In genomic region chr2:96273763-96274162, GRCh38 we compare ENCODE assay signal across 2 cellular contexts.
TF ChIP-seq lines count a peak whose summit lies in the region.

No MANE protein-coding gene starts in this region.

TF ChIP-seq in SK-N-SH treated with all-trans-retinoic acid at 6 μM for 48 hours, 23 proteins besides CTCF, POLR2A, EP300 and RAD21 (continued from another document):
- TF ChIP-seq CREB5 (CRISPR knock-in tag; IDR thresholded peaks at IDR 0.05; ENCODE audit: low read depth) = no peak
- TF ChIP-seq ZFP30 (CRISPR knock-in tag; IDR thresholded peaks at IDR 0.05) = no peak
- TF ChIP-seq OSR1 (CRISPR knock-in tag; IDR thresholded peaks at IDR 0.05) = no peak
- TF ChIP-seq POU6F1 (CRISPR knock-in tag; IDR thresholded peaks at IDR 0.05; ENCODE audit: borderline replicate concordance, low read depth) = no peak
- no peak for TF ChIP-seq PPARA (CRISPR knock-in tag; IDR thresholded peaks at IDR 0.05; ENCODE audit: borderline replicate concordance)
- no peak for TF ChIP-seq SNAI2 (CRISPR knock-in tag; IDR thresholded peaks at IDR 0.05)
- no peak for TF ChIP-seq TSHZ2 (CRISPR knock-in tag; IDR thresholded peaks at IDR 0.05)
- TF ChIP-seq ZC3H10 (CRISPR knock-in tag; IDR thresholded peaks at IDR 0.05) = no peak
- TF ChIP-seq ARNTL (CRISPR knock-in tag; IDR thresholded peaks at IDR 0.05; ENCODE audit: borderline replicate concordance, low read depth) = no peak
- TF ChIP-seq TCF4 (CRISPR knock-in tag; IDR thresholded peaks at IDR 0.05; ENCODE audit: borderline replicate concordance) = no peak
- no peak for TF ChIP-seq CSDC2 (CRISPR knock-in tag; IDR thresholded peaks at IDR 0.05)
- no peak for TF ChIP-seq ESRRG (CRISPR knock-in tag; IDR thresholded peaks at IDR 0.05)
- no peak for TF ChIP-seq GLIS3 (CRISPR knock-in tag; IDR thresholded peaks at IDR 0.05)
- TF ChIP-seq ZNF8 (CRISPR knock-in tag; IDR thresholded peaks at IDR 0.05) = no peak

TF ChIP-seq in SK-N-SH, 30 proteins besides CTCF, POLR2A, EP300 and RAD21:
- no peak for TF ChIP-seq ZBTB33 (IDR thresholded peaks at IDR 0.05; ENCODE audit: borderline replicate concordance, low read depth)
- TF ChIP-seq ELF1 (IDR thresholded peaks at IDR 0.05) = no peak
- TF ChIP-seq PBX3 (IDR thresholded peaks at IDR 0.05) = no peak
- no peak for TF ChIP-seq RXRA (IDR thresholded peaks at IDR 0.05; ENCODE audit: borderline replicate concordance, low read depth)
- no peak for TF ChIP-seq GABPA (IDR thresholded peaks at IDR 0.05; ENCODE audit: low read depth)
- no peak for TF ChIP-seq MXI1 (IDR thresholded peaks at IDR 0.05; ENCODE audit: low read depth, low read length)
- no peak for TF ChIP-seq RFX5 (IDR thresholded peaks at IDR 0.05; ENCODE audit: low read length)
- TF ChIP-seq POLR2AphosphoS5 (IDR thresholded peaks at IDR 0.05; ENCODE audit: low read depth, low read length) = no peak
- no peak for TF ChIP-seq TEAD4 (IDR thresholded peaks at IDR 0.05; ENCODE audit: borderline replicate concordance, insufficient read depth)
- no peak for TF ChIP-seq YY1 (IDR thresholded peaks at IDR 0.05; ENCODE audit: low read depth)
- TF ChIP-seq MAX (IDR thresholded peaks at IDR 0.05; ENCODE audit: low read depth) = no peak
- TF ChIP-seq USF2 (IDR thresholded peaks at IDR 0.05; ENCODE audit: borderline replicate concordance, low read depth, low read length) = no peak
- no peak for TF ChIP-seq CHD2 (IDR thresholded peaks at IDR 0.05; ENCODE audit: low read length, partially characterized antibody)
- no peak for TF ChIP-seq NFIC (IDR thresholded peaks at IDR 0.05; ENCODE audit: borderline replicate concordance)
- no peak for TF ChIP-seq NRF1 (IDR thresholded peaks at IDR 0.05; ENCODE audit: low read depth, low read length)
